Comparison of ENCODE assay signal across 30 cellular contexts in the genomic region with DNA sequence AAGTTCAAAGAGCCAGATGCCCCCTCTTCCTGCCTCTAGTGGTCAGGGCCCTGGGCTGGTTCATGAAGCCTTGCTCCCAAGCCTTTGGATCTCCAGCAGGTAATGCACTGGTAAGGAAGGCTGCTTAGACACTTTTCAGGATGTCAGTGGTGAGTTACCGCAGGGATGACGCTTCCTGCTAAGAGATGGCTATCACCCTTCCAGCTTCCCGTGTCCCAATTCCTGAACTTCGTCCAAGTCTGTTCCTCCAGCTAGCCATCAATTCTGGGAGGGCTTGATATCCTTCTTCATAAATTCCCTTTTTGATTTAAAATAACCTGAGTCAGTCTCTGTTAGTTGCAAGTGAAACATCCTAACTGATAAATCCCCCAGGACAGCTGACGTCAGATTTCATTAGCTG.
"Had no signal": no experiment of that assay in that cellular context is flagged by ENCODE, and none has a peak within 500 bp of the region (broad histone marks: within the 10 kb centered on the region; RNA-seq: fewer than 3 reads in every experiment).

No MANE protein-coding gene starts in this region.

- ATAC-seq: activated naive CD8-positive, alpha-beta T cell treated with anti-CD3 and anti-CD28 coated beads, Interleukin-2, amount 50 U/mL, for 24 hours; activated T-helper 17 cell treated with anti-CD3 and anti-CD28 coated beads, Interleukin-2, amount 50 U/mL, for 72 hours; gastroesophageal sphincter; heart right ventricle; WTC11 had no signal

- DNase-seq: activated CD4-positive, alpha-beta memory T cell treated with anti-CD3 and anti-CD28 coated beads, Interleukin-2, amount 10 ng/mL, durations not matched to agents 7 days and 5 days; activated CD4-positive, alpha-beta T cell treated with anti-CD3 and anti-CD28 coated beads for 1 hour; activated CD4-positive, alpha-beta T cell treated with anti-CD3 and anti-CD28 coated beads for 4 hours; activated CD4-positive, alpha-beta T cell treated with anti-CD3 and anti-CD28 coated beads, Interleukin-2, amount 10 ng/mL, durations not matched to agents 7 days and 5 days; activated CD4-positive, alpha-beta T cell treated with anti-CD3 and anti-CD28 coated beads, Interleukin-2, amount 50 U/mL, for 4 hours; activated CD8-positive, alpha-beta memory T cell treated with anti-CD3 and anti-CD28 coated beads, Interleukin-2, amount 50 U/mL, for 48 hours; activated effector memory CD4-positive, alpha-beta T cell treated with Interleukin-2 at 50 U/mL for 16 hours; activated gamma-delta T cell treated with Interleukin-2 at 50 U/mL for 16 hours; activated naive CD4-positive, alpha-beta T cell treated with Interleukin-2 at 50 U/mL for 16 hours; activated naive CD8-positive, alpha-beta T cell treated with anti-CD3 and anti-CD28 coated beads for 36 hours; activated naive CD8-positive, alpha-beta T cell treated with anti-CD3 and anti-CD28 coated beads, Interleukin-2, amount 50 U/mL, for 24 hours; activated T-cell treated with anti-CD3 and anti-CD28 coated beads for 4 hours; activated T-cell treated with anti-CD3 and anti-CD28 coated beads, Interleukin-2, amount 50 U/mL, for 24 hours; cortex of kidney; dorsolateral prefrontal cortex; effector memory CD4-positive, alpha-beta T cell; endodermal cell; esophagus squamous epithelium; foreskin melanocyte; heart right ventricle; T-helper 2 cell had no signal

- H3K27ac ChIP-seq: dorsolateral prefrontal cortex, epithelial cell of prostate, gastroesophageal sphincter, heart right ventricle, hepatocyte, VCaP had no signal

- FAIRE-seq: colon, TTC549 had no signal

- H3K27me3 ChIP-seq: ascending aorta, heart right ventricle, hepatocyte had no signal

- H3K9me3 ChIP-seq: ascending aorta, esophagus squamous epithelium, gastroesophageal sphincter, heart right ventricle had no signal

- H3K4me3 ChIP-seq: ascending aorta, dorsolateral prefrontal cortex, esophagus squamous epithelium, gastroesophageal sphincter, heart right ventricle, hepatocyte had no signal

- H3K36me3 ChIP-seq: ascending aorta, esophagus squamous epithelium, gastroesophageal sphincter, heart right ventricle had no signal
